ENCODE assay signal across 21 cellular contexts in genomic region chr16:73732681-73733080, GRCh38.
"Had no signal": no experiment of that assay in that cellular context is flagged by ENCODE, and none has a peak within 500 bp of the region (broad histone marks: within the 10 kb centered on the region; RNA-seq: fewer than 3 reads in every experiment).

No MANE protein-coding gene starts in this region.

- H3K27me3 ChIP-seq: foreskin keratinocyte, gastroesophageal sphincter, heart left ventricle, left lung had no signal

- H3K4me1 ChIP-seq: gastroesophageal sphincter, heart left ventricle, left lung, lower lobe of right lung had no signal

- H3K4me3 ChIP-seq: coronary artery, dorsolateral prefrontal cortex, gastroesophageal sphincter, heart left ventricle, left lung, lower lobe of right lung, mucosa of descending colon had no signal

- ATAC-seq: esophagus mucosa, foreskin keratinocyte, gastroesophageal sphincter, heart left ventricle, left cardiac atrium, left lung, left ventricle myocardium superior, lower lobe of right lung, mucosa of descending colon had no signal

- DNase-seq: dermis blood vessel endothelial cell; dorsolateral prefrontal cortex; effector CD4-positive, alpha-beta T cell; effector memory CD4-positive, alpha-beta T cell; erythroblast; foreskin keratinocyte; heart left ventricle; hippocampal formation; left cardiac atrium; left lung; left ventricle myocardium superior; lower lobe of right lung; mesenchymal stem cell; mucosa of descending colon had no signal

- H3K36me3 ChIP-seq: gastroesophageal sphincter, heart left ventricle, left lung, lower lobe of right lung had no signal

- FAIRE-seq: colon, endometrium, keratinocyte had no signal

- H3K27ac ChIP-seq: coronary artery, dorsolateral prefrontal cortex, epithelial cell of prostate, gastroesophageal sphincter, heart left ventricle, left lung, lower lobe of right lung had no signal

- H3K9me3 ChIP-seq: left lung, lower lobe of right lung, mucosa of descending colon had no signal
